Comparison of ENCODE assay signal across 8 cellular contexts in genomic region chr19:940591-941291, GRCh38. TPM values are rescaled to one million over a fixed set of nuclear protein-coding genes. Genes with fewer than 3 reads are reported as not detected.
A peak's percentile ranks its signal among the peaks of the same experiment; 100 is the strongest.
DNase-seq lines count a peak whose midpoint lies in the region; ATAC-seq and TF ChIP-seq lines count a peak whose summit lies in the region.

No MANE protein-coding gene starts in this region.

- H3K4me3 ChIP-seq in ovary (no peak overlapping the region), vagina (peak overlapping the region; percentile 26 to 42)

- H3K9me3 ChIP-seq in ovary (no peaks in the 10 kb centered on the region), vagina (no peaks in the 10 kb centered on the region)

- H3K36me3 ChIP-seq in ovary: no peaks in the 10 kb centered on the region
- no peaks in the 10 kb centered on the region for H3K36me3 ChIP-seq in vagina

- peak overlapping the region; percentile 64 for H3K27ac Mint-ChIP-seq in activated T-cell treated with anti-CD3 and anti-CD28 coated beads, Interleukin-2, amount 50 U/mL, for 24 hours

- H3K4me1 Mint-ChIP-seq in activated T-cell treated with anti-CD3 and anti-CD28 coated beads, Interleukin-2, amount 50 U/mL, for 24 hours (ENCODE audit: low read depth): peaks cover 33% of the 10 kb centered on the region

- H3K27me3 ChIP-seq in ovary (no peaks in the 10 kb centered on the region), vagina (no peaks in the 10 kb centered on the region)

- WGBS in ovary, 3 donors: 68 to 72% (median 69%) methylated on average over 54 to 64 of the region's 64 CpGs

- H3K4me1 ChIP-seq in ovary (ENCODE audit: insufficient read depth) (peaks cover 12% of the 10 kb centered on the region), vagina (peaks cover 44% of the 10 kb centered on the region)

- TF ChIP-seq POLR2A in ovary (IDR thresholded peaks at IDR 0.05) (no peak), vagina (IDR thresholded peaks at IDR 0.05) (no peak)

- H3K27ac ChIP-seq in 22Rv1 (peak overlapping the region; percentile 46), ovary (no peak overlapping the region), vagina (peak overlapping the region; percentile 79)

- DNase-seq in NCI-H460 (ENCODE audit: extremely low read depth, low read depth): peak; percentile 38
- DNase-seq in activated T-cell treated with anti-CD3 and anti-CD28 coated beads, Interleukin-2, amount 50 U/mL, for 24 hours: peak; percentile 79
- peak; percentile 87 for DNase-seq in fibroblast of gingiva (ENCODE audit: low read depth)
- DNase-seq in ovary: peak in 3 of 5 donors; percentile 47 to 57 (median 48)
- no peak for DNase-seq in vagina (ENCODE audit: extremely low spot score in 2 of 2)
- DNase-seq in HuH-7.5 (ENCODE audit: low spot score): no peak

- ATAC-seq in GM18868 (IDR thresholded peaks at IDR 0.05; ENCODE audit: unreplicated experiment): peak; percentile 54

- peak overlapping the region; percentile 66 for H3K4me3 Mint-ChIP-seq in activated T-cell treated with anti-CD3 and anti-CD28 coated beads, Interleukin-2, amount 50 U/mL, for 24 hours

- no peak for TF ChIP-seq EP300 in ovary (IDR thresholded peaks at IDR 0.05)

- no peaks in the 10 kb centered on the region for H3K27me3 Mint-ChIP-seq in activated T-cell treated with anti-CD3 and anti-CD28 coated beads, Interleukin-2, amount 50 U/mL, for 24 hours

- peak; percentile 28; the same call in 1 of the 2 replicates for TF ChIP-seq CTCF in 22Rv1 (IDR thresholded peaks at IDR 0.05)
- TF ChIP-seq CTCF in ovary (IDR thresholded peaks at IDR 0.05): no peak
- no peak for TF ChIP-seq CTCF in vagina (IDR thresholded peaks at IDR 0.05)

- H3K36me3 Mint-ChIP-seq in activated T-cell treated with anti-CD3 and anti-CD28 coated beads, Interleukin-2, amount 50 U/mL, for 24 hours (ENCODE audit: low read depth): no peaks in the 10 kb centered on the region

- intact Hi-C loops in ovary (cut with DNase I) (no loop called here), vagina (cut with DNase I) (no loop called here)

- H3K9me3 Mint-ChIP-seq in activated T-cell treated with anti-CD3 and anti-CD28 coated beads, Interleukin-2, amount 50 U/mL, for 24 hours: no peaks in the 10 kb centered on the region

RNA-seq across cellular contexts. Expression of gene ARID3A, which starts 14.9 kb away (rescaled TPM):
- total RNA-seq in NCI-H460 (2014; rRNA removed; shearing (Covaris generic)): 4.9 and 5.4 TPM in 2 replicates
- polyA plus RNA-seq in NCI-H460 (2014; cell fraction: nucleus; rRNA removed): 1.4 and 10.0 TPM in 2 replicates
- total RNA-seq in ovary (1 to 10 TPM; 2.1 to 8.1 (median 5.2) TPM), vagina (10.3 TPM)
- polyA plus RNA-seq in ovary: 1 to 10 TPM; 1.1 to 1.6 TPM

RNA-seq across cellular contexts. Expression of gene KISS1R, which starts 23.6 kb away (rescaled TPM):
- not detected in 2 replicates for total RNA-seq in NCI-H460 (2014; rRNA removed; shearing (Covaris generic))
- polyA plus RNA-seq in NCI-H460 (2014; cell fraction: nucleus; rRNA removed): 0.54 TPM in 1 of 2 replicates, not detected in the other
- total RNA-seq in ovary (under 1 TPM in 2 of 7 donors, not detected in 5; 0.28 to 0.90 TPM), vagina (not detected)
- not detected for polyA plus RNA-seq in ovary

RNA-seq across cellular contexts. Expression of gene R3HDM4, which starts 27.7 kb away (rescaled TPM):
- total RNA-seq in NCI-H460 (2014; rRNA removed; shearing (Covaris generic)): 28.6 and 35.1 TPM in 2 replicates
- 47.4 and 55.8 TPM in 2 replicates for polyA plus RNA-seq in NCI-H460 (2014; cell fraction: nucleus; rRNA removed)
- total RNA-seq in ovary (10 to 100 TPM; 13.1 to 43.0 (median 31.2) TPM), vagina (41.3 TPM)
- polyA plus RNA-seq in ovary: 10 to 100 TPM in 1 of 2 donors, 1 to 10 TPM in 1; 8.7 to 29.5 TPM

RNA-seq across cellular contexts. Expression of gene WDR18, which starts 43.4 kb away (rescaled TPM):
- total RNA-seq in NCI-H460 (2014; rRNA removed; shearing (Covaris generic)): 54.0 and 59.4 TPM in 2 replicates
- 113 and 181 TPM in 2 replicates for polyA plus RNA-seq in NCI-H460 (2014; cell fraction: nucleus; rRNA removed)
- 10 to 100 TPM; 19.4 to 45.6 (median 31.2) TPM for total RNA-seq in ovary
- polyA plus RNA-seq in ovary: 10 to 100 TPM in 1 of 2 donors, 1 to 10 TPM in 1; 3.5 to 24.3 TPM
- 66.8 TPM for total RNA-seq in vagina

RNA-seq across cellular contexts. Expression of gene RNU6-9, which starts 47.5 kb away (rescaled TPM):
- total RNA-seq in NCI-H460 (2014; rRNA removed; shearing (Covaris generic)): not detected in 2 replicates
- polyA plus RNA-seq in NCI-H460 (2014; cell fraction: nucleus; rRNA removed): not detected in 2 replicates
- not detected for total RNA-seq in ovary
- polyA plus RNA-seq in ovary: not detected
- not detected for total RNA-seq in vagina

Comparison
In these comparisons a context has a peak if more than half of its experiments do, and no peak if none do; other contexts are left out.
1. H3K27ac ChIP-seq: peak in 22Rv1 (single experiment) and vagina (single experiment); none in ovary (0 of 2).
2. DNase-seq: peak in NCI-H460 (single experiment), activated T-cell treated with anti-CD3 and anti-CD28 coated beads, Interleukin-2, amount 50 U/mL, for 24 hours (single experiment), fibroblast of gingiva (single experiment) and ovary (3 of 5); none in vagina (0 of 2) and HuH-7.5 (single experiment).